8 cellular contexts compared by ENCODE assay signal in genomic region chr6:31094389-31094881, GRCh38. TPM values are rescaled to one million over a fixed set of nuclear protein-coding genes. Genes with fewer than 3 reads are reported as not detected.
DNase-seq lines count a peak whose midpoint lies in the region; ATAC-seq and TF ChIP-seq lines count a peak whose summit lies in the region.

No MANE protein-coding gene starts in this region.

- TF ChIP-seq CTCF in VCaP (conservative IDR thresholded peaks at IDR 0.05) (no peak), colonic mucosa (IDR thresholded peaks at IDR 0.05) (no peak), tibial nerve (IDR thresholded peaks at IDR 0.05) (no peak)

- H3K27me3 Mint-ChIP-seq in IgD-negative memory B cell: peaks cover 1% of the 10 kb centered on the region

- H3K9me3 ChIP-seq in colonic mucosa: no peaks in the 10 kb centered on the region
- no peaks in the 10 kb centered on the region for H3K9me3 ChIP-seq in tibial nerve

- H3K4me3 Mint-ChIP-seq in IgD-negative memory B cell: peak overlapping the region in 2 of 4 donors; percentile 79 to 84

- H3K4me3 ChIP-seq in colonic mucosa: no peak overlapping the region
- no peak overlapping the region for H3K4me3 ChIP-seq in tibial nerve

- no peaks in the 10 kb centered on the region for H3K27me3 ChIP-seq in colonic mucosa
- H3K27me3 ChIP-seq in tibial nerve: no peaks in the 10 kb centered on the region

- no peak for ATAC-seq in GM18873 (IDR thresholded peaks at IDR 0.05; ENCODE audit: low FRiP score, unreplicated experiment)

- no peak for TF ChIP-seq POLR2A in tibial nerve (IDR thresholded peaks at IDR 0.05)

- H3K36me3 ChIP-seq in colonic mucosa (no peaks in the 10 kb centered on the region), tibial nerve (no peaks in the 10 kb centered on the region)

- H3K36me3 Mint-ChIP-seq in IgD-negative memory B cell: no peaks in the 10 kb centered on the region

- H3K4me1 Mint-ChIP-seq in IgD-negative memory B cell: peaks cover 12 to 20% (median 19%) of the 10 kb centered on the region in 3 donors

- no peak for TF ChIP-seq EP300 in tibial nerve (IDR thresholded peaks at IDR 0.05)

- H3K9ac ChIP-seq in colonic mucosa (ENCODE audit: low read depth in 2 of 2, low read length in 2 of 2): no peak overlapping the region

- H3K9me3 Mint-ChIP-seq in IgD-negative memory B cell: no peaks in the 10 kb centered on the region

- H3K4me1 ChIP-seq in colonic mucosa (peaks cover 7% of the 10 kb centered on the region), tibial nerve (peaks cover 0 to 20% (median 3%) of the 10 kb centered on the region in 4 donors)

- intact Hi-C loops in colonic mucosa (cut with DNase I): no loop called here

- DNase-seq in colonic mucosa: peak; percentile 38
- peak; percentile 9 to 26 for DNase-seq in stimulated activated CD4-positive, alpha-beta T cell treated with anti-CD3 and anti-CD28 coated beads, Interleukin-2, amount 100 ng/mL, for 24 hours
- DNase-seq in medulla oblongata (ENCODE audit: extremely low spot score): no peak
- no peak for DNase-seq in anterior cingulate cortex (lab: John Stamatoyannopoulos, UW)
- no peak for DNase-seq in tibial nerve (ENCODE audit: low spot score in 2 of 2)

- peak overlapping the region in 2 of 3 donors; percentile 55 to 84 for H3K27ac Mint-ChIP-seq in IgD-negative memory B cell

- WGBS in tibial nerve, 2 donors: 61 to 65% methylated on average over 3 of the region's 3 CpGs

- H3K27ac ChIP-seq in VCaP: peak overlapping the region; percentile 89
- H3K27ac ChIP-seq in colonic mucosa: no peak overlapping the region
- H3K27ac ChIP-seq in tibial nerve: peak overlapping the region in 1 of 4 donors; percentile 59

RNA-seq across cellular contexts. Expression of gene C6orf15, which starts 17.9 kb away (rescaled TPM):
- not detected for polyA plus RNA-seq in IgD-negative memory B cell
- not detected for total RNA-seq in colonic mucosa
- not detected for total RNA-seq in tibial nerve

RNA-seq across cellular contexts. Expression of gene PSORS1C1, which starts 20.2 kb away (rescaled TPM):
- 0.94 TPM for polyA plus RNA-seq in IgD-negative memory B cell
- total RNA-seq in colonic mucosa (1 to 10 TPM; 2.2 to 5.6 TPM), tibial nerve (1 to 10 TPM in 3 of 4 donors, under 1 TPM in 1; 0.42 to 8.5 (median 2.2) TPM)

RNA-seq across cellular contexts. Expression of gene CDSN, which starts 25.8 kb away (rescaled TPM):
- polyA plus RNA-seq in IgD-negative memory B cell: not detected
- total RNA-seq in colonic mucosa: not detected
- total RNA-seq in tibial nerve: not detected

RNA-seq across cellular contexts. Expression of gene PSORS1C2, which starts 44.4 kb away (rescaled TPM):
- polyA plus RNA-seq in IgD-negative memory B cell: not detected
- total RNA-seq in colonic mucosa: not detected
- total RNA-seq in tibial nerve: not detected

Comparison
In these comparisons a context has a peak if more than half of its experiments do, and no peak if none do; other contexts are left out.
1. DNase-seq: peak in colonic mucosa (single experiment) and stimulated activated CD4-positive, alpha-beta T cell treated with anti-CD3 and anti-CD28 coated beads, Interleukin-2, amount 100 ng/mL, for 24 hours (2 of 2); none in medulla oblongata (single experiment), anterior cingulate cortex (0 of 58) and tibial nerve (0 of 2).